ENCODE assay signal across 21 cellular contexts in the genomic region with DNA sequence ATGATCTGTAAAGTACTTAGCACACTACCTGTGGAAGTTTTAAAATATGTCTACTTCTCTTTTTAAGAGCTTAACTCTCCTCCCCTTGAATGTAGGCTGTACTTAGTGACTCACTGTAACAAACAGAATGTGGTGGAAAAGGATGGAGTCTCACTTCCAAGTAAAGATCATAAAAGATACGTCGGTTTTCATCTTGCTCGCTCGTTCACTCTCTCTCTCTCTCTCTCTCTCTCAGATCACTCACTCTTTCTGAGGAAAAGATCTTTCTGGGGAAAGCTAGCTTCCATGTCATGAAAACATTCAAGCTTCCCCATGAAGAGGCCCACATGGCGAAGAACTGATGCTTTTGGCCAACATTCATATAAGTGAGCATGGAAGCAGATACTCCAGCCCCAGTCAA.
"Had no signal": no experiment of that assay in that cellular context is flagged by ENCODE, and none has a peak within 500 bp of the region (broad histone marks: within the 10 kb centered on the region; RNA-seq: fewer than 3 reads in every experiment).

No MANE protein-coding gene starts in this region.

- ATAC-seq: heart right ventricle; left cardiac atrium; left lung; mucosa of descending colon; natural killer cell treated with Interleukin-12 subunit alpha and Interleukin-12 subunit beta and Interleukin-15 and Interleukin-18, amount 100 ng/mL, for 72 hours; right lobe of liver; stimulated activated naive B cell treated with anti-CD40 and anti-IgM and Interleukin-4, amounts not matched to agents 10 μg/mL and 1 μg/mL and 100 μg/mL, for 72 hours had no signal

- DNase-seq: dermis blood vessel endothelial cell; effector memory CD4-positive, alpha-beta T cell; foreskin melanocyte; glutamatergic neuron; heart right ventricle; hippocampal formation; left cardiac atrium; mesenchymal stem cell; mucosa of descending colon; naive B cell; right lobe of liver; small intestine; stimulated activated CD4-positive, alpha-beta T cell treated with anti-CD3 and anti-CD28 coated beads, Interleukin-15, amount 100 ng/mL, for 24 hours; stimulated activated CD4-positive, alpha-beta T cell treated with anti-CD3 and anti-CD28 coated beads, Interleukin-2, amount 100 ng/mL, for 48 hours; stimulated activated naive B cell treated with anti-CD40 and anti-IgM and Interleukin-4, amounts not matched to agents 10 μg/mL and 1 μg/mL and 100 μg/mL, for 72 hours; upper lobe of left lung had no signal

- FAIRE-seq: endothelial cell of umbilical vein, islet of Langerhans, small intestine, urothelium cell line had no signal
